In the genomic region with DNA sequence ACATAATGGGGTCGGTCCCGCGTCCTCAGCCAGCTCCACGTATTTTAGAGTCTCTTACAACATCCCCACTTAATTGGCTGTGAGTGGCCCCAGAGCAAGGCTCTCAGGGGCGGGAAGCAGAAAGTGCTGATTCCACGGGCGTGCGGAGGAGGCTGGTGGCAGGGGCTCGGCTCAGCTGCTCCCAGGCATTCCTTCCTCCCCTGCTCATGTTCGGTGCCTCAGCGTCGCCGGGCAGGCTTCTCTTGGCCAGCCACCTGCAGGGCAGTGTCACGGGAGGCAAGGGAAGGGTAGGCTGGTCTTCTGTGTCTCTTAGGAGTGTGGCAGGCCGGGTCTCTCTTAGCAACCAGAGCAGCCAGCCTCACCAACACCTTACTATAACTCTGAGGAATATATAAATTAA, we compare ENCODE assay signal across 10 cellular contexts. TPM values are rescaled to one million over a fixed set of nuclear protein-coding genes. Genes with fewer than 3 reads are reported as not detected.
A peak's percentile ranks its signal among the peaks of the same experiment; 100 is the strongest.
DNase-seq lines count a peak whose midpoint lies in the region; ATAC-seq and FAIRE-seq lines count a peak whose summit lies in the region.
"Had no signal": no experiment of that assay in that cellular context is flagged by ENCODE, and none has a peak within 500 bp of the region (broad histone marks: within the 10 kb centered on the region; RNA-seq: fewer than 3 reads in every experiment).

No MANE protein-coding gene starts in this region.

- 45 to 60% (median 52%) methylated on average over 14 to 15 of the region's 15 CpGs for WGBS in small intestine, 3 donors

- CTCF ChIA-PET in activated naive CD4-positive, alpha-beta T cell treated with anti-CD3 and anti-CD28 coated beads for 36 hours (lab: Charles Lee), result no interaction called here

- peak overlapping the region; percentile 14 for H3K27ac ChIP-seq in caudate nucleus (ENCODE audit: low read depth, low read length)
- peak overlapping the region in 1 of 2 donors; percentile 93 for H3K27ac ChIP-seq in small intestine (ENCODE audit: low read depth in 1 of 2, low read length in 1 of 2)

- DNase-seq in ELF-1 (ENCODE audit: low read depth, low spot score) (peak; percentile 52), caudate nucleus (lab: John Stamatoyannopoulos, UW) (no peak), left colon (peak; percentile 43 to 45), small intestine (peak; percentile 29), SW 1271 (lab: John Stamatoyannopoulos, UW) (no peak)
- no peak for DNase-seq in stimulated activated naive CD8-positive, alpha-beta T cell treated with anti-CD3 and anti-CD28 coated beads, Interleukin-15, Interleukin-2, amounts not matched to agents 100 U/mL and 50 U/mL, for 24 hours
- DNase-seq in stimulated activated CD4-positive, alpha-beta T cell treated with anti-CD3 and anti-CD28 coated beads, Interleukin-2, amount 100 ng/mL, for 48 hours, result no peak
- DNase-seq in activated naive CD4-positive, alpha-beta T cell treated with anti-CD3 and anti-CD28 coated beads for 36 hours, result no peak
- DNase-seq: KBM-7, SHP77 treated with DMSO at 0.1 percent for 48 hours had no signal

- intact Hi-C loops in left colon (cut with DNase I, micrococcal nuclease), result no loop called here
- intact Hi-C loops in activated naive CD4-positive, alpha-beta T cell treated with anti-CD3 and anti-CD28 coated beads for 36 hours (cut with micrococcal nuclease), result loop anchor here (10.0 kb wide), 1 partner anchor 451 kb away; no protein-coding TSS in a partner anchor

- peaks cover 1 to 8% of the 10 kb centered on the region in 2 donors for H3K4me1 ChIP-seq in small intestine (ENCODE audit: control insufficient read depth in 2 of 2, insufficient read depth in 1 of 2, low read depth in 1 of 2, low read length in 1 of 2)

- no peak overlapping the region for H3K27ac Mint-ChIP-seq in activated naive CD4-positive, alpha-beta T cell treated with anti-CD3 and anti-CD28 coated beads for 36 hours

- no peak overlapping the region for H3K4me3 Mint-ChIP-seq in activated naive CD4-positive, alpha-beta T cell treated with anti-CD3 and anti-CD28 coated beads for 36 hours

- H3K27me3 Mint-ChIP-seq in activated naive CD4-positive, alpha-beta T cell treated with anti-CD3 and anti-CD28 coated beads for 36 hours (ENCODE audit: low read depth), result no peaks in the 10 kb centered on the region

- ATAC-seq in left colon, result peak; percentile 12
- ATAC-seq in stimulated activated naive CD8-positive, alpha-beta T cell treated with anti-CD3 and anti-CD28 coated beads, Interleukin-15, Interleukin-2, amounts not matched to agents 100 U/mL and 50 U/mL, for 24 hours, result no peak

- H3K36me3 ChIP-seq in small intestine (ENCODE audit: control insufficient read depth in 2 of 2, insufficient read depth in 2 of 2, low read length in 2 of 2), result no peaks in the 10 kb centered on the region

- no peak for FAIRE-seq in small intestine (lab: Jason Lieb, UNC)

- no peaks in the 10 kb centered on the region for H3K9me3 Mint-ChIP-seq in activated naive CD4-positive, alpha-beta T cell treated with anti-CD3 and anti-CD28 coated beads for 36 hours

- peaks cover 10% of the 10 kb centered on the region for H3K4me1 Mint-ChIP-seq in activated naive CD4-positive, alpha-beta T cell treated with anti-CD3 and anti-CD28 coated beads for 36 hours (ENCODE audit: low read depth)

- no peaks in the 10 kb centered on the region for H3K9me3 ChIP-seq in small intestine (ENCODE audit: control insufficient read depth, low read depth)

- no peaks in the 10 kb centered on the region for H3K36me3 Mint-ChIP-seq in activated naive CD4-positive, alpha-beta T cell treated with anti-CD3 and anti-CD28 coated beads for 36 hours (ENCODE audit: low read depth)

- H3K4me3 ChIP-seq in small intestine (ENCODE audit: low read depth in 1 of 2, low read length in 2 of 2), result no peak overlapping the region

- no peaks in the 10 kb centered on the region for H3K27me3 ChIP-seq in small intestine (ENCODE audit: control insufficient read depth in 2 of 2, insufficient read depth in 2 of 2, low read length in 2 of 2)

RNA-seq across cellular contexts. Expression of gene IL15RA, which starts 33.8 kb away (rescaled TPM):
- total RNA-seq in left colon, result 10 to 100 TPM; 15.4 to 19.6 TPM
- 10 to 100 TPM in 2 of 3 donors, 1 to 10 TPM in 1; 8.3 to 32.1 (median 15.9) TPM for polyA plus RNA-seq in small intestine
- total RNA-seq in activated naive CD4-positive, alpha-beta T cell treated with anti-CD3 and anti-CD28 coated beads for 36 hours, result 10 to 100 TPM; 14.7 to 16.3 TPM

RNA-seq across cellular contexts. Expression of gene FBH1, which starts 53.5 kb away (rescaled TPM):
- total RNA-seq in left colon, result 10 to 100 TPM; 75.3 to 89.7 TPM
- 10 to 100 TPM; 38.8 to 89.9 (median 76.7) TPM for polyA plus RNA-seq in small intestine
- 10 to 100 TPM; 40.4 to 42.7 TPM for total RNA-seq in activated naive CD4-positive, alpha-beta T cell treated with anti-CD3 and anti-CD28 coated beads for 36 hours

RNA-seq across cellular contexts. Expression of gene ANKRD16, which starts 53.8 kb away (rescaled TPM):
- 1 to 10 TPM; 6.7 to 7.1 TPM for total RNA-seq in left colon
- 1 to 10 TPM; 3.2 to 7.4 (median 3.4) TPM for polyA plus RNA-seq in small intestine
- 1 to 10 TPM; 3.6 to 3.9 TPM for total RNA-seq in activated naive CD4-positive, alpha-beta T cell treated with anti-CD3 and anti-CD28 coated beads for 36 hours

Comparison
In these comparisons a context has a peak if more than half of its experiments do, and no peak if none do; other contexts are left out.
1. DNase-seq: peak in ELF-1 (single experiment), left colon (2 of 2) and small intestine (single experiment); none in caudate nucleus (0 of 61), stimulated activated naive CD8-positive, alpha-beta T cell treated with anti-CD3 and anti-CD28 coated beads, Interleukin-15, Interleukin-2, amounts not matched to agents 100 U/mL and 50 U/mL, for 24 hours (single experiment), stimulated activated CD4-positive, alpha-beta T cell treated with anti-CD3 and anti-CD28 coated beads, Interleukin-2, amount 100 ng/mL, for 48 hours (0 of 2), activated naive CD4-positive, alpha-beta T cell treated with anti-CD3 and anti-CD28 coated beads for 36 hours (single experiment) and SW 1271 (0 of 2).